18 cellular contexts compared by ENCODE assay signal in genomic region chr2:47129191-47129711, GRCh38. TPM values are rescaled to one million over a fixed set of nuclear protein-coding genes. Genes with fewer than 3 reads are reported as not detected.
DNase-seq lines count a peak whose midpoint lies in the region; ATAC-seq and TF ChIP-seq lines count a peak whose summit lies in the region.
"Had no signal": no experiment of that assay in that cellular context is flagged by ENCODE, and none has a peak within 500 bp of the region (broad histone marks: within the 10 kb centered on the region; RNA-seq: fewer than 3 reads in every experiment).

No MANE protein-coding gene starts in this region.

- H3K4me1 ChIP-seq in heart left ventricle = peaks cover 0 to 6% (median 0%) of the 10 kb centered on the region in 12 donors
- peaks cover 0 to 8% of the 10 kb centered on the region in 2 donors for H3K4me1 ChIP-seq in gastrocnemius medialis

- CTCF ChIA-PET in WTC11 (lab: Charles Lee) = interaction anchor here (0.8 to 5.3 kb wide), 11 partner anchors 8 to 206 kb away, joined by 3 to 43 read pairs (median 4); no protein-coding TSS in a partner anchor

- TF ChIP-seq POLR2A in heart left ventricle (IDR thresholded peaks at IDR 0.05) (no peak), gastrocnemius medialis (IDR thresholded peaks at IDR 0.05) (no peak)

- H3K4me3 Mint-ChIP-seq in WTC11 = no peak overlapping the region
- H3K4me3 Mint-ChIP-seq: CD14-positive monocyte had no signal

- H3K27ac ChIP-seq in heart left ventricle = no peak overlapping the region
- H3K27ac ChIP-seq in gastrocnemius medialis = no peak overlapping the region
- H3K27ac ChIP-seq: KMS-11 had no signal

- DNase-seq in heart left ventricle (no peak), left cardiac atrium (no peak), WTC11 (ENCODE audit: low spot score) (no peak), left kidney (ENCODE audit: low read depth, low spot score) (peak; percentile 67), gastrocnemius medialis (peak in 1 of 2 donors; percentile 21), T-helper 1 cell (no peak), left colon (no peak)
- DNase-seq: COR-L47, DMS53, MG63, NCI-H1105, NCI-H187, NCI-H748 treated with DMSO at 0.1 percent for 48 hours, PC-3 had no signal

- in situ Hi-C loops in gastrocnemius medialis (cut with MboI; ENCODE audit: low sequenced_read_pairs in 4 of 4) = no loop called here

- peaks cover 6% of the 10 kb centered on the region; the same call in 1 of the 2 replicates for H3K27me3 Mint-ChIP-seq in WTC11 (ENCODE audit: low read depth)

- WGBS in heart left ventricle, 4 donors = 60 to 77% (median 75%) methylated on average over 6 to 8 of the region's 8 CpGs

- H3K27ac Mint-ChIP-seq in WTC11 = no peak overlapping the region

- no peaks in the 10 kb centered on the region for H3K36me3 Mint-ChIP-seq in WTC11

- H3K4me3 ChIP-seq in heart left ventricle = no peak overlapping the region
- H3K4me3 ChIP-seq in gastrocnemius medialis = no peak overlapping the region
- H3K4me3 ChIP-seq: MG63 had no signal

- H3K27me3 ChIP-seq in heart left ventricle (no peaks in the 10 kb centered on the region), gastrocnemius medialis (no peaks in the 10 kb centered on the region)
- H3K27me3 ChIP-seq: MG63 had no signal

- POLR2A ChIA-PET in WTC11 (lab: Charles Lee) = no interaction called here

- H3K9me3 ChIP-seq in heart left ventricle (peaks cover 0 to 11% (median 0%) of the 10 kb centered on the region in 12 donors), gastrocnemius medialis (no peaks in the 10 kb centered on the region)

- TF ChIP-seq CTCF in heart left ventricle (IDR thresholded peaks at IDR 0.05) (no peak), WTC11 (IDR thresholded peaks at IDR 0.05) (no peak), gastrocnemius medialis (IDR thresholded peaks at IDR 0.05 in 4 of 5, conservative IDR thresholded peaks at IDR 0.05 in 1 of 5) (no peak)

- H3K9me3 Mint-ChIP-seq in WTC11 = peaks cover 8% of the 10 kb centered on the region

- H3K36me3 ChIP-seq in heart left ventricle (no peaks in the 10 kb centered on the region), gastrocnemius medialis (no peaks in the 10 kb centered on the region)

- intact Hi-C loops in heart left ventricle (cut with DNase I) (no loop called here), left cardiac atrium (cut with DNase I) (no loop called here), gastrocnemius medialis (cut with DNase I; ENCODE audit: low total_unique reads) (no loop called here), left colon (cut with DNase I, micrococcal nuclease) (no loop called here)

- peaks cover 11% of the 10 kb centered on the region for H3K4me1 Mint-ChIP-seq in WTC11

- ATAC-seq in heart left ventricle = peak; percentile 41 to 79 (median 48)
- ATAC-seq in left cardiac atrium = no peak
- ATAC-seq in WTC11 = peak; percentile 64
- ATAC-seq in gastrocnemius medialis = peak; percentile 39 to 51
- no peak for ATAC-seq in HG03457 (IDR thresholded peaks at IDR 0.05; ENCODE audit: unreplicated experiment)
- no peak for ATAC-seq in left colon
- ATAC-seq: HCT116, PC-3 had no signal

TF ChIP-seq in WTC11, 78 proteins besides CTCF, POLR2A, EP300 and RAD21:
- TF ChIP-seq, protein P1, sequence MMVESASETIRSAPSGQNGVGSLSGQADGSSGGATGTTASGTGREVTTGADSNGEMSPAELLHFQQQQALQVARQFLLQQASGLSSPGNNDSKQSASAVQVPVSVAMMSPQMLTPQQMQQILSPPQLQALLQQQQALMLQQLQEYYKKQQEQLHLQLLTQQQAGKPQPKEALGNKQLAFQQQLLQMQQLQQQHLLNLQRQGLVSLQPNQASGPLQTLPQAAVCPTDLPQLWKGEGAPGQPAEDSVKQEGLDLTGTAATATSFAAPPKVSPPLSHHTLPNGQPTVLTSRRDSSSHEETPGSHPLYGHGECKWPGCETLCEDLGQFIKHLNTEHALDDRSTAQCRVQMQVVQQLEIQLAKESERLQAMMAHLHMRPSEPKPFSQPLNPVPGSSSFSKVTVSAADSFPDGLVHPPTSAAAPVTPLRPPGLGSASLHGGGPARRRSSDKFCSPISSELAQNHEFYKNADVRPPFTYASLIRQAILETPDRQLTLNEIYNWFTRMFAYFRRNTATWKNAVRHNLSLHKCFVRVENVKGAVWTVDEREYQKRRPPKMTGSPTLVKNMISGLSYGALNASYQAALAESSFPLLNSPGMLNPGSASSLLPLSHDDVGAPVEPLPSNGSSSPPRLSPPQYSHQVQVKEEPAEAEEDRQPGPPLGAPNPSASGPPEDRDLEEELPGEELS (CRISPR knock-in tag; IDR thresholded peaks at IDR 0.05) = no peak
- TF ChIP-seq KAT7 (CRISPR knock-in tag; IDR thresholded peaks at IDR 0.05; ENCODE audit: borderline replicate concordance) = no peak
- no peak for TF ChIP-seq AR (CRISPR knock-in tag; IDR thresholded peaks at IDR 0.05)
- TF ChIP-seq ZNF423 (CRISPR knock-in tag; IDR thresholded peaks at IDR 0.05) = peak; percentile 24; the same call in 1 of the 2 replicates
- no peak for TF ChIP-seq FOXJ3 (CRISPR knock-in tag; IDR thresholded peaks at IDR 0.05; ENCODE audit: borderline replicate concordance)
- 0 out of 2 replicates have a peak, but pooled peaks have one; percentile 29 for TF ChIP-seq ETV6 (CRISPR knock-in tag; IDR thresholded peaks at IDR 0.05)
- no peak for TF ChIP-seq ZBTB21 (CRISPR knock-in tag; IDR thresholded peaks at IDR 0.05; ENCODE audit: borderline replicate concordance)
- TF ChIP-seq USF2 (CRISPR knock-in tag; IDR thresholded peaks at IDR 0.05) = 0 out of 2 replicates have a peak, but pooled peaks have one; percentile 18
- TF ChIP-seq HMGA2 (CRISPR knock-in tag; IDR thresholded peaks at IDR 0.05) = no peak
- no peak for TF ChIP-seq GABPB1 (CRISPR knock-in tag; IDR thresholded peaks at IDR 0.05)

RNA-seq across cellular contexts. Expression of gene STPG4, which starts 25.9 kb away (rescaled TPM):
- total RNA-seq in heart left ventricle (under 1 TPM in 1 of 9 donors, not detected in 8; 0.52 TPM), left cardiac atrium (not detected), WTC11 (2021) (not detected in 3 replicates), gastrocnemius medialis (under 1 TPM in 1 of 4 donors, not detected in 3; 0.33 TPM), left colon (under 1 TPM; 0.43 to 0.47 TPM)
- not detected for polyA plus RNA-seq in heart left ventricle

RNA-seq across cellular contexts. Expression of gene CALM2, which starts 47.1 kb away (rescaled TPM):
- total RNA-seq in heart left ventricle (100 to 1,000 TPM; 334 to 623 (median 442) TPM), left cardiac atrium (100 to 1,000 TPM; 435 to 492 TPM), WTC11 (2021) (378 to 418 TPM (median 391 TPM) in 3 replicates), gastrocnemius medialis (100 to 1,000 TPM; 129 to 195 (median 149) TPM), left colon (100 to 1,000 TPM; 744 to 751 TPM)
- polyA plus RNA-seq in heart left ventricle = 100 to 1,000 TPM; 419 to 437 TPM

Comparison
In these comparisons a context has a peak if more than half of its experiments do, and no peak if none do; other contexts are left out.
1. ATAC-seq: peak in heart left ventricle (4 of 4), WTC11 (single experiment) and gastrocnemius medialis (2 of 2); none in left cardiac atrium (0 of 2), HG03457 (single experiment) and left colon (single experiment).